ENCODE assay signal across 12 cellular contexts in genomic region chr11:96324912-96325311, GRCh38. TPM values are rescaled to one million over a fixed set of nuclear protein-coding genes. Genes with fewer than 3 reads are reported as not detected.
DNase-seq lines count a peak whose midpoint lies in the region; ATAC-seq, FAIRE-seq and TF ChIP-seq lines count a peak whose summit lies in the region.
"Had no signal": no experiment of that assay in that cellular context is flagged by ENCODE, and none has a peak within 500 bp of the region (broad histone marks: within the 10 kb centered on the region; RNA-seq: fewer than 3 reads in every experiment).

No MANE protein-coding gene starts in this region.

- H3K27me3 ChIP-seq in right cardiac atrium (ENCODE audit: control insufficient read depth, insufficient read depth) = no peaks in the 10 kb centered on the region
- no peaks in the 10 kb centered on the region for H3K27me3 ChIP-seq in K562 (ENCODE audit: control insufficient read depth in 2 of 2, insufficient read depth in 2 of 2, low read length in 2 of 2)
- H3K27me3 ChIP-seq: BLaER1 treated with 17β-estradiol and CSF1 and Interleukin-3, amounts not matched to agents 10 nM and 100 nM had no signal

- no peak overlapping the region for H3K4me3 ChIP-seq in right cardiac atrium (ENCODE audit: low read length)
- no peak overlapping the region for H3K4me3 ChIP-seq in K562
- H3K4me3 ChIP-seq: BLaER1 treated with 17β-estradiol and CSF1 and Interleukin-3, amounts not matched to agents 10 nM and 100 nM had no signal

- ATAC-seq in left cardiac atrium = peak; percentile 61 to 75
- ATAC-seq in right cardiac atrium = no peak
- ATAC-seq in K562 = no peak
- ATAC-seq in GM19467 (IDR thresholded peaks at IDR 0.05; ENCODE audit: unreplicated experiment) = no peak
- no peak for ATAC-seq in GM18858 (IDR thresholded peaks at IDR 0.05; ENCODE audit: unreplicated experiment)

- peak overlapping the region; percentile 46; the same call in 1 of the 2 replicates for H2AFZ ChIP-seq in K562 (ENCODE audit: low read depth, low read length)

- 13% methylated on average over 1 of the region's 1 CpG for WGBS in right cardiac atrium
- WGBS in K562 (ENCODE audit: insufficient coverage, low coverage, missing lambda C conversion rate) = 5% methylated on average over 1 of the region's 1 CpG

- H3K36me3 ChIP-seq in K562 (ENCODE audit: control insufficient read depth, insufficient read depth, low read length) = no peaks in the 10 kb centered on the region

- no TSS peak for BruUV-seq in K562 (replicated peaks; lab: Mats Ljungman, UMichigan)

- H3K4me1 ChIP-seq in right cardiac atrium (ENCODE audit: control insufficient read depth, insufficient read depth, low read length) (peaks cover 7% of the 10 kb centered on the region), K562 (replicated peaks in 1 of 2; ENCODE audit: control insufficient read depth in 2 of 2, insufficient read depth in 2 of 2, low read length in 2 of 2) (peaks cover 18 to 73% of the 10 kb centered on the region in 2 experiments; a peak in 4 of 5 replicates)

- peaks cover 77% of the 10 kb centered on the region for H3K79me2 ChIP-seq in K562 (ENCODE audit: control insufficient read depth, insufficient read depth, low read length)

- H3K4me2 ChIP-seq in K562 (ENCODE audit: insufficient read depth, low read length) = no peak overlapping the region

- POLR2A ChIA-PET in K562 (lab: Yijun Ruan, JAX) = interaction anchor here (0.9 kb wide), 1 partner anchor 14 kb away, joined by 3 read pairs; no protein-coding TSS in a partner anchor

- no peak for TF ChIP-seq EP300 in K562 (IDR thresholded peaks at IDR 0.05; ENCODE audit: low read length)

- H3K27ac ChIP-seq in right cardiac atrium (ENCODE audit: low read length) (no peak overlapping the region), K562 (ENCODE audit: extremely low read depth, low read depth, low read length) (peak overlapping the region; percentile 52; the same call in 2 of the 3 replicates)
- H3K27ac ChIP-seq: BLaER1 treated with 17β-estradiol and CSF1 and Interleukin-3, amounts not matched to agents 10 nM and 100 nM had no signal

- in situ Hi-C loops in K562 (cut with MboI) = no loop called here

- CTCF ChIA-PET in K562 (lab: Yijun Ruan, JAX; ENCODE audit: low intra/inter-chr PET ratio) = no interaction called here

- DNase-seq in left cardiac atrium (no peak), right cardiac atrium (no peak), K562 (ENCODE audit: extremely low read depth in 1 of 4, low spot score in 3 of 4) (no peak), kidney glomerular epithelial cell (lab: John Stamatoyannopoulos, UW) (peak; percentile 83), pons (ENCODE audit: low spot score) (no peak)
- no peak for DNase-seq in activated effector memory CD4-positive, alpha-beta T cell treated with Interleukin-2 at 50 U/mL for 16 hours
- DNase-seq: activated B cell treated with CpG ODN at 0.5 μM for 24 hours, NCI-H526 treated with DMSO at 0.1 percent for 48 hours, substantia nigra had no signal

- H3K9ac ChIP-seq in K562 (ENCODE audit: insufficient read depth in 1 of 2, low read depth in 2 of 2, low read length in 2 of 2) = peak overlapping the region in 1 of 2 experiments; percentile 4; a peak in 1 of 4 replicates
- H3K9ac ChIP-seq: BLaER1 treated with 17β-estradiol and CSF1 and Interleukin-3, amounts not matched to agents 10 nM and 100 nM had no signal

- no peak for TF ChIP-seq RAD21 in K562 (CRISPR knock-in tag; conservative IDR thresholded peaks at IDR 0.05 in 1 of 2, IDR thresholded peaks at IDR 0.05 in 1 of 2)

- no peaks in the 10 kb centered on the region for H4K20me1 ChIP-seq in K562 (replicated peaks; ENCODE audit: control insufficient read depth, insufficient read depth, low read length)

- TF ChIP-seq POLR2A in K562 (conservative IDR thresholded peaks at IDR 0.05) = no peak

- TF ChIP-seq CTCF in K562 (IDR thresholded peaks at IDR 0.05 in 2 of 3, conservative IDR thresholded peaks at IDR 0.05 in 1 of 3; ENCODE audit: insufficient read depth in 2 of 3, low read depth in 1 of 3, low read length in 3 of 3) = no peak

- H3K9me1 ChIP-seq in K562 (ENCODE audit: control insufficient read depth, insufficient read depth, low read length) = no peaks in the 10 kb centered on the region

- no peaks in the 10 kb centered on the region for H3K9me3 ChIP-seq in right cardiac atrium (ENCODE audit: control insufficient read depth, low read length)
- H3K9me3 ChIP-seq in K562 (replicated peaks; ENCODE audit: control insufficient read depth, insufficient read depth, low read depth, low read length) = no peaks in the 10 kb centered on the region
- H3K9me3 ChIP-seq: BLaER1 treated with 17β-estradiol and CSF1 and Interleukin-3, amounts not matched to agents 10 nM and 100 nM had no signal

- no peak for FAIRE-seq in K562 (lab: Jason Lieb, UNC)

- intact Hi-C loops in left cardiac atrium (cut with DNase I) = no loop called here
- intact Hi-C loops in right cardiac atrium (cut with DNase I) = loop anchor here in 1 of 4 donors (10.0 kb wide), 1 partner anchor 70 kb away; no protein-coding TSS in a partner anchor
- intact Hi-C loops in K562 (cut with micrococcal nuclease) = loop anchor here (5.0 kb wide), 2 partner anchors 68 to 83 kb away; no protein-coding TSS in a partner anchor

TF ChIP-seq in K562, 482 proteins besides CTCF, POLR2A, EP300 and RAD21:
- TF ChIP-seq EGR1 (conservative IDR thresholded peaks at IDR 0.05) (peak; percentile 60), RBBP5 (IDR thresholded peaks at IDR 0.05; ENCODE audit: borderline replicate concordance, insufficient read depth, low read length, poor library complexity, severe bottlenecking) (no peak), CXXC5 (CRISPR knock-in tag; IDR thresholded peaks at IDR 0.05) (0 out of 2 replicates have a peak, but pooled peaks have one; percentile 3)

RNA-seq across cellular contexts. Expression of gene MAML2, which starts 18.1 kb away (rescaled TPM):
- total RNA-seq in left cardiac atrium (1 to 10 TPM; 6.8 to 9.3 TPM), right cardiac atrium (1 to 10 TPM; 7.0 to 9.9 (median 7.9) TPM), K562 (2014; rRNA removed) (5.1 and 5.2 TPM in 2 replicates), K562 (2014; rRNA removed; fragmentation: Illumina TruSeq; extraction: Trizol) (4.6 and 5.5 TPM in 2 replicates), K562 (2015; rRNA removed; fragmentation: Illumina TruSeq; extraction: Trizol) (5.7 and 6.0 TPM in 2 replicates), K562 (2021) (6.2 and 6.6 TPM in 2 replicates)
- polyA plus RNA-seq in right cardiac atrium (2.7 TPM), K562 (2011; rRNA removed) (4.0 and 4.2 TPM in 2 replicates), K562 (2014; fragmentation: Illumina TruSeq; extraction: Trizol) (5.9 and 6.8 TPM in 2 replicates), K562 (2014; fragmentation: Nextera tagmentation; extraction: Ambion mirVana) (1 to 10 TPM in 1 of 2 experiments, under 1 TPM in 1; 0.79 to 1.5 TPM), K562 (2014; rRNA removed) (3.2 and 4.8 TPM in 2 replicates)
- total RNA-seq in K562 (2011; cell fraction: chromatin; rRNA removed; ENCODE audit: low replicate concordance) = 8.1 and 14.3 TPM in 2 replicates
- total RNA-seq in K562 (2011; cell fraction: nucleolus; rRNA removed) = 4.3 and 5.0 TPM in 2 replicates
- 6.5 and 8.2 TPM in 2 replicates for total RNA-seq in K562 (2011; cell fraction: nucleoplasm; rRNA removed)
- 3.8 and 5.5 TPM in 2 replicates for polyA plus RNA-seq in K562 (2011; cell fraction: cytosol; rRNA removed)
- 3.6 and 6.4 TPM in 2 replicates for polyA plus RNA-seq in K562 (2011; cell fraction: nucleus; rRNA removed)
- polyA plus RNA-seq in K562 (2012) = 4.9 and 7.6 TPM in 2 replicates
- 9.7 and 12.0 TPM in 2 replicates for polyA minus RNA-seq in K562 (2011; rRNA and poly(A)+ RNA removed)
- 3.5 and 4.2 TPM in 2 replicates for polyA minus RNA-seq in K562 (2011; cell fraction: cytosol; rRNA and poly(A)+ RNA removed)
- polyA minus RNA-seq in K562 (2011; cell fraction: nucleus; rRNA and poly(A)+ RNA removed) = 9.8 and 10.5 TPM in 2 replicates

Comparison
In these comparisons a context has a peak if more than half of its experiments do, and no peak if none do; other contexts are left out.
1. ATAC-seq: peak in left cardiac atrium (2 of 2); none in right cardiac atrium (0 of 2), K562 (single experiment), GM19467 (single experiment) and GM18858 (single experiment).